Comparison of ENCODE assay signal across 22 cellular contexts in genomic region chr10:124566981-124567835, GRCh38.
DNase-seq lines count a peak whose midpoint lies in the region; ATAC-seq, FAIRE-seq and TF ChIP-seq lines count a peak whose summit lies in the region.
"Had no signal": no experiment of that assay in that cellular context is flagged by ENCODE, and none has a peak within 500 bp of the region (broad histone marks: within the 10 kb centered on the region; RNA-seq: fewer than 3 reads in every experiment).

No MANE protein-coding gene starts in this region.

- no peaks in the 10 kb centered on the region for H3K9me3 Mint-ChIP-seq in neural progenitor cell
- no peaks in the 10 kb centered on the region for H3K9me3 Mint-ChIP-seq in osteocyte (ENCODE audit: unreplicated experiment)
- H3K9me3 Mint-ChIP-seq: activated naive CD4-positive, alpha-beta T cell treated with anti-CD3 and anti-CD28 coated beads, Interleukin-2, amount 10 ng/mL, durations not matched to agents 7 days and 5 days; effector memory CD8-positive, alpha-beta T cell had no signal

- TF ChIP-seq CTCF in neural progenitor cell (IDR thresholded peaks at IDR 0.05) (no peak), spleen (IDR thresholded peaks at IDR 0.05 in 8 of 11, conservative IDR thresholded peaks at IDR 0.05 in 3 of 11) (no peak), osteocyte (IDR thresholded peaks at IDR 0.05) (no peak)

- no peak for TF ChIP-seq POLR2A in spleen (IDR thresholded peaks at IDR 0.05)

- H2AFZ ChIP-seq in Karpas-422 (ENCODE audit: low read length): no peak overlapping the region
- H2AFZ ChIP-seq in neural progenitor cell (replicated peaks): no peak overlapping the region
- H2AFZ ChIP-seq: parathyroid adenoma had no signal

- FAIRE-seq in small intestine (lab: Jason Lieb, UNC): no peak
- FAIRE-seq: GM12878 had no signal

- H4K20me1 ChIP-seq in Karpas-422 (ENCODE audit: insufficient read depth, low read depth, low read length): peaks cover 7% of the 10 kb centered on the region; the same call in 1 of the 2 replicates
- H4K20me1 ChIP-seq in neural progenitor cell (ENCODE audit: low read depth): no peaks in the 10 kb centered on the region

- H3K27me3 ChIP-seq in Karpas-422 (ENCODE audit: low read length): no peaks in the 10 kb centered on the region
- no peaks in the 10 kb centered on the region for H3K27me3 ChIP-seq in neural progenitor cell
- H3K27me3 ChIP-seq in spleen (replicated peaks in 1 of 7): no peaks in the 10 kb centered on the region
- H3K27me3 ChIP-seq in small intestine (ENCODE audit: control insufficient read depth in 2 of 2, insufficient read depth in 2 of 2, low read length in 2 of 2): no peaks in the 10 kb centered on the region
- H3K27me3 ChIP-seq: breast epithelium, colonic mucosa, gastroesophageal sphincter had no signal

- peaks cover 95% of the 10 kb centered on the region for H3K4me1 ChIP-seq in Karpas-422 (ENCODE audit: low read length)
- H3K4me1 ChIP-seq in neural progenitor cell: peaks cover 23% of the 10 kb centered on the region
- peaks cover 4 to 29% (median 15%) of the 10 kb centered on the region in 6 donors for H3K4me1 ChIP-seq in spleen
- H3K4me1 ChIP-seq in small intestine (ENCODE audit: control insufficient read depth in 2 of 2, insufficient read depth in 1 of 2, low read depth in 1 of 2, low read length in 1 of 2): no peaks in the 10 kb centered on the region
- H3K4me1 ChIP-seq: breast epithelium, colonic mucosa, gastroesophageal sphincter had no signal

- H3K9ac ChIP-seq in Karpas-422 (ENCODE audit: low read length) (no peak overlapping the region), neural progenitor cell (no peak overlapping the region)
- H3K9ac ChIP-seq: BLaER1 treated with 17β-estradiol and CSF1 and Interleukin-3, amounts not matched to agents 10 nM and 100 nM; parathyroid adenoma had no signal

- H3K9me3 ChIP-seq in Karpas-422 (ENCODE audit: low read length) (no peaks in the 10 kb centered on the region), neural progenitor cell (ENCODE audit: low read depth) (no peaks in the 10 kb centered on the region), spleen (no peaks in the 10 kb centered on the region), small intestine (ENCODE audit: control insufficient read depth, low read depth) (no peaks in the 10 kb centered on the region)
- H3K9me3 ChIP-seq: BLaER1 treated with 17β-estradiol and CSF1 and Interleukin-3, amounts not matched to agents 10 nM and 100 nM; breast epithelium; colonic mucosa; gastroesophageal sphincter had no signal

- H3K4me3 ChIP-seq in Karpas-422 (ENCODE audit: low read length) (no peak overlapping the region), neural progenitor cell (no peak overlapping the region), spleen (no peak overlapping the region), small intestine (ENCODE audit: low read depth in 1 of 2, low read length in 2 of 2) (no peak overlapping the region)
- H3K4me3 ChIP-seq: BLaER1 treated with 17β-estradiol and CSF1 and Interleukin-3, amounts not matched to agents 10 nM and 100 nM; breast epithelium; colonic mucosa; gastroesophageal sphincter; GM12878 had no signal

- no peaks in the 10 kb centered on the region for H3K9me2 ChIP-seq in Karpas-422 (replicated peaks; ENCODE audit: insufficient read depth, low read length)

- intact Hi-C loops in head of caudate nucleus (cut with DNase I): no loop called here
- intact Hi-C loops in spleen (cut with DNase I; ENCODE audit: low total_unique reads): no loop called here

- DNase-seq in Karpas-422 (no peak), head of caudate nucleus (peak in 25 of 42 donors; percentile 25 to 71 (median 59)), neural progenitor cell (ENCODE audit: low spot score) (no peak), spleen (peak; percentile 72), NCI-H524 treated with DMSO at 0.1 percent for 48 hours (lab: John Stamatoyannopoulos, UW) (no peak), small intestine (no peak), osteocyte (ENCODE audit: extremely low spot score, unreplicated experiment) (no peak)
- DNase-seq: activated CD4-positive, alpha-beta T cell treated with anti-CD3 and anti-CD28 coated beads for 4 hours; activated naive CD4-positive, alpha-beta T cell treated with anti-CD3 and anti-CD28 coated beads, Interleukin-2, amount 10 ng/mL, durations not matched to agents 7 days and 5 days; Calu3; colonic mucosa; effector memory CD8-positive, alpha-beta T cell; kidney glomerular epithelial cell; mammary epithelial cell; NCI-H510A had no signal

- no peaks in the 10 kb centered on the region for H3K36me3 Mint-ChIP-seq in neural progenitor cell
- peaks cover under 1% of the 10 kb centered on the region for H3K36me3 Mint-ChIP-seq in osteocyte (ENCODE audit: unreplicated experiment)
- H3K36me3 Mint-ChIP-seq: activated naive CD4-positive, alpha-beta T cell treated with anti-CD3 and anti-CD28 coated beads, Interleukin-2, amount 10 ng/mL, durations not matched to agents 7 days and 5 days had no signal

- ATAC-seq in GM18870 (IDR thresholded peaks at IDR 0.05; ENCODE audit: unreplicated experiment): no peak
- ATAC-seq: effector memory CD8-positive, alpha-beta T cell; gastroesophageal sphincter; GM12878; sciatic nerve had no signal

- H3K36me3 ChIP-seq in Karpas-422 (ENCODE audit: insufficient read depth, low read length) (peaks cover 27% of the 10 kb centered on the region), neural progenitor cell (no peaks in the 10 kb centered on the region), spleen (no peaks in the 10 kb centered on the region), small intestine (ENCODE audit: control insufficient read depth in 2 of 2, insufficient read depth in 2 of 2, low read length in 2 of 2) (no peaks in the 10 kb centered on the region)
- H3K36me3 ChIP-seq: BLaER1 treated with 17β-estradiol and CSF1 and Interleukin-3, amounts not matched to agents 10 nM and 100 nM; breast epithelium; colonic mucosa; gastroesophageal sphincter had no signal

- H3K79me2 ChIP-seq in Karpas-422 (ENCODE audit: low read length) (peaks cover 92% of the 10 kb centered on the region), neural progenitor cell (ENCODE audit: low read depth) (no peaks in the 10 kb centered on the region)
- H3K79me2 ChIP-seq: parathyroid adenoma had no signal

- H3K27ac Mint-ChIP-seq in neural progenitor cell (peak overlapping the region; percentile 87), osteocyte (ENCODE audit: unreplicated experiment) (no peak overlapping the region)
- H3K27ac Mint-ChIP-seq: activated naive CD4-positive, alpha-beta T cell treated with anti-CD3 and anti-CD28 coated beads, Interleukin-2, amount 10 ng/mL, durations not matched to agents 7 days and 5 days; effector memory CD8-positive, alpha-beta T cell had no signal

- H3K4me2 ChIP-seq in Karpas-422 (ENCODE audit: low read depth, low read length, poor library complexity, severe bottlenecking) (no peak overlapping the region), neural progenitor cell (no peak overlapping the region)

- WGBS in spleen, 5 donors: 91 to 95% (median 92%) methylated on average over 31 to 33 of the region's 33 CpGs
- whole genome bisulfite sequencing in small intestine, 3 donors: 90 to 94% (median 92%) methylated on average over 33 of the region's 33 CpGs

- H3K27ac ChIP-seq in Karpas-422 (ENCODE audit: low read length) (peak overlapping the region; percentile 92), neural progenitor cell (no peak overlapping the region), spleen (no peak overlapping the region), small intestine (ENCODE audit: low read depth in 1 of 2, low read length in 1 of 2) (no peak overlapping the region)
- H3K27ac ChIP-seq: BLaER1 treated with 17β-estradiol and CSF1 and Interleukin-3, amounts not matched to agents 10 nM and 100 nM; breast epithelium; colonic mucosa; gastroesophageal sphincter had no signal

- H3F3A ChIP-seq in neural progenitor cell (ENCODE audit: low read depth): peaks cover 3% of the 10 kb centered on the region

- peaks cover 15% of the 10 kb centered on the region for H3K27me3 Mint-ChIP-seq in neural progenitor cell (ENCODE audit: insufficient read depth, low read depth)
- H3K27me3 Mint-ChIP-seq in osteocyte (ENCODE audit: unreplicated experiment): peaks cover 14% of the 10 kb centered on the region
- H3K27me3 Mint-ChIP-seq: activated naive CD4-positive, alpha-beta T cell treated with anti-CD3 and anti-CD28 coated beads, Interleukin-2, amount 10 ng/mL, durations not matched to agents 7 days and 5 days; effector memory CD8-positive, alpha-beta T cell had no signal

- H3K4me3 Mint-ChIP-seq in neural progenitor cell (no peak overlapping the region), osteocyte (ENCODE audit: unreplicated experiment) (no peak overlapping the region)
- H3K4me3 Mint-ChIP-seq: activated naive CD4-positive, alpha-beta T cell treated with anti-CD3 and anti-CD28 coated beads, Interleukin-2, amount 10 ng/mL, durations not matched to agents 7 days and 5 days; effector memory CD8-positive, alpha-beta T cell had no signal

- H3K4me1 Mint-ChIP-seq in neural progenitor cell (peaks cover 32% of the 10 kb centered on the region), osteocyte (ENCODE audit: unreplicated experiment) (peaks cover 25% of the 10 kb centered on the region)
- H3K4me1 Mint-ChIP-seq: activated naive CD4-positive, alpha-beta T cell treated with anti-CD3 and anti-CD28 coated beads, Interleukin-2, amount 10 ng/mL, durations not matched to agents 7 days and 5 days had no signal

Comparison
In these comparisons a context has a peak if more than half of its experiments do, and no peak if none do; other contexts are left out.
1. DNase-seq: peak in head of caudate nucleus (25 of 42) and spleen (single experiment); none in Karpas-422 (single experiment), neural progenitor cell (single experiment), NCI-H524 treated with DMSO at 0.1 percent for 48 hours (single experiment), small intestine (single experiment) and osteocyte (single experiment).